ENCODE assay signal across 8 cellular contexts in the genomic region with DNA sequence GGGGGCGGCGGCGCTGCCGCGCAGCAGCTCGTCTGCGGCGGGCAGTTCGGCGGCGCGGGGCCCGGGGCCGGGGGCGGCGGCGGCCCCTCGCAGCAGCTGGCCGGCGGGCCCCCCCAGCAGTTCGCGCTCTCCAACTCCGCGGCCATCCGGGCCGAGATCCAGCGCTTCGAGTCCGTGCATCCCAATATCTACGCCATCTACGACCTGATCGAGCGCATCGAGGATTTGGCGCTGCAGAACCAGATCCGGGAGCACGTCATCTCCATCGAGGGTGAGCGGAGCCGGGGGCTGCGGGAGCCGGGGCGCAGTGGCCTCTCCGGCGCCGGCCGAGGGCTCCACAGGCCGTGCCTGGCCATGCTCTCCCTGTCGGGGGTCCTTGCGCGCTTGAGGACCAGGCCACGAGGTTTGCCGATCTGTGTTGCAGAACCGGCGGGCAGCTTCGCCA. TPM values are rescaled to one million over a fixed set of nuclear protein-coding genes. Genes with fewer than 3 reads are reported as not detected.
A peak's percentile ranks its signal among the peaks of the same experiment; 100 is the strongest.
DNase-seq lines count a peak whose midpoint lies in the region; ATAC-seq lines count a peak whose summit lies in the region.

No MANE protein-coding gene starts in this region.

- under 1% methylated on average over 48 of the region's 56 CpGs for WGBS in right cardiac atrium

- H3K27ac Mint-ChIP-seq in CD4-positive, CD25-positive, alpha-beta regulatory T cell: peak overlapping the region in 2 of 3 donors; percentile 85 to 91
- H3K27ac Mint-ChIP-seq in activated T-cell treated with anti-CD3 and anti-CD28 coated beads, Interleukin-2, amount 50 U/mL, for 72 hours: no peak overlapping the region

- peak overlapping the region; percentile 19 for H3K4me3 ChIP-seq in CD4-positive, CD25-positive, alpha-beta regulatory T cell (ENCODE audit: low read depth, low read length)
- peak overlapping the region; percentile 57 for H3K4me3 ChIP-seq in right cardiac atrium (ENCODE audit: low read length)
- H3K4me3 ChIP-seq in skeletal muscle cell (ENCODE audit: low read depth, low read length): peak overlapping the region; percentile 77

- DNase-seq in CD4-positive, CD25-positive, alpha-beta regulatory T cell: peak in 2 of 3 donors; percentile 26 to 50
- DNase-seq in HK-2 (ENCODE audit: unreplicated experiment) (peak; percentile 48), right cardiac atrium (peak in 1 of 3 donors; percentile 75), skeletal muscle cell (ENCODE audit: low read depth) (no peak)
- peak; percentile 44 to 48 for DNase-seq in activated T-cell treated with anti-CD3 and anti-CD28 coated beads, Interleukin-2, amount 50 U/mL, for 72 hours

- no peaks in the 10 kb centered on the region for H3K36me3 ChIP-seq in CD4-positive, CD25-positive, alpha-beta regulatory T cell (ENCODE audit: control insufficient read depth, insufficient read depth, low read length)

- H3K9me3 Mint-ChIP-seq in CD4-positive, CD25-positive, alpha-beta regulatory T cell: peaks cover 0 to 3% (median 0%) of the 10 kb centered on the region in 7 donors
- H3K9me3 Mint-ChIP-seq in activated T-cell treated with anti-CD3 and anti-CD28 coated beads, Interleukin-2, amount 50 U/mL, for 72 hours: no peaks in the 10 kb centered on the region

- no peak for ATAC-seq in CD4-positive, CD25-positive, alpha-beta regulatory T cell (ENCODE audit: low read depth in 2 of 2)
- peak; percentile 8 to 23 for ATAC-seq in activated T-cell treated with anti-CD3 and anti-CD28 coated beads, Interleukin-2, amount 50 U/mL, for 72 hours (replicated peaks in 1 of 2)
- ATAC-seq in right cardiac atrium (no peak), HG02973 (IDR thresholded peaks at IDR 0.05; ENCODE audit: unreplicated experiment) (no peak), GM19351 (IDR thresholded peaks at IDR 0.05; ENCODE audit: unreplicated experiment) (no peak), GM19455 (IDR thresholded peaks at IDR 0.05; ENCODE audit: unreplicated experiment) (no peak)

- peak overlapping the region; percentile 80 to 92 (median 89) for H3K4me3 Mint-ChIP-seq in CD4-positive, CD25-positive, alpha-beta regulatory T cell
- H3K4me3 Mint-ChIP-seq in activated T-cell treated with anti-CD3 and anti-CD28 coated beads, Interleukin-2, amount 50 U/mL, for 72 hours: peak overlapping the region; percentile 87 to 88

- H3K27ac ChIP-seq in CD4-positive, CD25-positive, alpha-beta regulatory T cell (ENCODE audit: insufficient read depth, low read length, poor library complexity, severe bottlenecking): no peak overlapping the region
- H3K27ac ChIP-seq in right cardiac atrium (ENCODE audit: low read length): peak overlapping the region; percentile 45

- peaks cover 41% of the 10 kb centered on the region for H3K4me1 ChIP-seq in CD4-positive, CD25-positive, alpha-beta regulatory T cell (ENCODE audit: control insufficient read depth, insufficient read depth, low read length, poor library complexity, severe bottlenecking)
- H3K4me1 ChIP-seq in right cardiac atrium (ENCODE audit: control insufficient read depth, insufficient read depth, low read length): peaks cover 16% of the 10 kb centered on the region

- H3K27me3 Mint-ChIP-seq in CD4-positive, CD25-positive, alpha-beta regulatory T cell: peaks cover 32% of the 10 kb centered on the region
- H3K27me3 Mint-ChIP-seq in activated T-cell treated with anti-CD3 and anti-CD28 coated beads, Interleukin-2, amount 50 U/mL, for 72 hours (ENCODE audit: low read depth): peaks cover 15% of the 10 kb centered on the region

- intact Hi-C loops in right cardiac atrium (cut with DNase I): loop anchor here in 1 of 4 donors (10.0 kb wide), 1 partner anchor 62 kb away; a partner anchor contains a TSS

- H3K9me3 ChIP-seq in CD4-positive, CD25-positive, alpha-beta regulatory T cell (ENCODE audit: control insufficient read depth in 2 of 2, low read length in 2 of 2): no peaks in the 10 kb centered on the region
- H3K9me3 ChIP-seq in right cardiac atrium (ENCODE audit: control insufficient read depth, low read length): no peaks in the 10 kb centered on the region

- peaks cover 4 to 64% (median 22%) of the 10 kb centered on the region in 4 donors for H3K4me1 Mint-ChIP-seq in CD4-positive, CD25-positive, alpha-beta regulatory T cell
- peaks cover 42% of the 10 kb centered on the region for H3K4me1 Mint-ChIP-seq in activated T-cell treated with anti-CD3 and anti-CD28 coated beads, Interleukin-2, amount 50 U/mL, for 72 hours (ENCODE audit: low read depth)

- no peaks in the 10 kb centered on the region for H3K36me3 Mint-ChIP-seq in CD4-positive, CD25-positive, alpha-beta regulatory T cell
- H3K36me3 Mint-ChIP-seq in activated T-cell treated with anti-CD3 and anti-CD28 coated beads, Interleukin-2, amount 50 U/mL, for 72 hours (ENCODE audit: insufficient read depth in 2 of 2): peaks cover 0 to 3% of the 10 kb centered on the region in 2 donors

- H3K27me3 ChIP-seq in CD4-positive, CD25-positive, alpha-beta regulatory T cell (ENCODE audit: control insufficient read depth, insufficient read depth, low read length): peaks cover 10% of the 10 kb centered on the region
- H3K27me3 ChIP-seq in right cardiac atrium (ENCODE audit: control insufficient read depth, insufficient read depth): no peaks in the 10 kb centered on the region

RNA-seq across cellular contexts. Expression of a gene that starts 0.5 kb away (rescaled TPM):
- total RNA-seq in CD4-positive, CD25-positive, alpha-beta regulatory T cell: 24.7 TPM
- 1 to 10 TPM; 1.9 to 3.2 (median 2.7) TPM for polyA plus RNA-seq in CD4-positive, CD25-positive, alpha-beta regulatory T cell
- 10 to 100 TPM; 26.9 to 28.4 TPM for total RNA-seq in activated T-cell treated with anti-CD3 and anti-CD28 coated beads, Interleukin-2, amount 50 U/mL, for 72 hours
- total RNA-seq in right cardiac atrium: 10 to 100 TPM; 58.3 to 78.8 (median 67.6) TPM
- 61.4 TPM for polyA plus RNA-seq in right cardiac atrium

RNA-seq across cellular contexts. Expression of a gene that starts 3.5 kb away (rescaled TPM):
- total RNA-seq in CD4-positive, CD25-positive, alpha-beta regulatory T cell: 53.9 TPM
- polyA plus RNA-seq in CD4-positive, CD25-positive, alpha-beta regulatory T cell: 10 to 100 TPM; 41.1 to 54.6 (median 48.3) TPM
- 10 to 100 TPM; 67.3 to 68.5 TPM for total RNA-seq in activated T-cell treated with anti-CD3 and anti-CD28 coated beads, Interleukin-2, amount 50 U/mL, for 72 hours
- total RNA-seq in right cardiac atrium: 10 to 100 TPM; 28.5 to 36.5 (median 35.8) TPM
- 55.2 TPM for polyA plus RNA-seq in right cardiac atrium

RNA-seq across cellular contexts. Expression of a gene that starts 6.2 kb away (rescaled TPM):
- total RNA-seq in CD4-positive, CD25-positive, alpha-beta regulatory T cell: 92.4 TPM
- 10 to 100 TPM; 39.5 to 53.3 (median 46.6) TPM for polyA plus RNA-seq in CD4-positive, CD25-positive, alpha-beta regulatory T cell
- total RNA-seq in activated T-cell treated with anti-CD3 and anti-CD28 coated beads, Interleukin-2, amount 50 U/mL, for 72 hours: 10 to 100 TPM; 55.4 to 59.8 TPM
- 10 to 100 TPM; 64.1 to 82.0 (median 68.9) TPM for total RNA-seq in right cardiac atrium
- 133 TPM for polyA plus RNA-seq in right cardiac atrium

RNA-seq across cellular contexts. Expression of a gene that starts 27.4 kb away (rescaled TPM):
- total RNA-seq in CD4-positive, CD25-positive, alpha-beta regulatory T cell: 71.7 TPM
- 10 to 100 TPM; 11.6 to 13.9 (median 12.3) TPM for polyA plus RNA-seq in CD4-positive, CD25-positive, alpha-beta regulatory T cell
- total RNA-seq in activated T-cell treated with anti-CD3 and anti-CD28 coated beads, Interleukin-2, amount 50 U/mL, for 72 hours: 10 to 100 TPM; 73.7 to 75.6 TPM
- 100 to 1,000 TPM in 2 of 4 donors, 10 to 100 TPM in 2; 83.5 to 120 (median 96.5) TPM for total RNA-seq in right cardiac atrium
- polyA plus RNA-seq in right cardiac atrium: 61.7 TPM

RNA-seq across cellular contexts. Expression of a gene that starts 29.1 kb away (rescaled TPM):
- 7.6 TPM for total RNA-seq in CD4-positive, CD25-positive, alpha-beta regulatory T cell
- 10 to 100 TPM; 15.7 to 20.7 (median 17.6) TPM for polyA plus RNA-seq in CD4-positive, CD25-positive, alpha-beta regulatory T cell
- total RNA-seq in activated T-cell treated with anti-CD3 and anti-CD28 coated beads, Interleukin-2, amount 50 U/mL, for 72 hours: 10 to 100 TPM in 1 of 2 donors, 1 to 10 TPM in 1; 9.4 to 11.6 TPM
- total RNA-seq in right cardiac atrium: 10 to 100 TPM in 1 of 4 donors, 1 to 10 TPM in 3; 6.2 to 11.2 (median 7.4) TPM
- polyA plus RNA-seq in right cardiac atrium: 6.5 TPM

Comparison
In these comparisons a context has a peak if more than half of its experiments do, and no peak if none do; other contexts are left out.
1. ATAC-seq: peak in activated T-cell treated with anti-CD3 and anti-CD28 coated beads, Interleukin-2, amount 50 U/mL, for 72 hours (2 of 2); none in CD4-positive, CD25-positive, alpha-beta regulatory T cell (0 of 2), right cardiac atrium (0 of 2), HG02973 (single experiment), GM19351 (single experiment) and GM19455 (single experiment).
2. H3K4me3 ChIP-seq: peak in every context shown above with its lines; median percentile 77 in skeletal muscle cell; 57 in right cardiac atrium; 19 in CD4-positive, CD25-positive, alpha-beta regulatory T cell.